In the genomic region with DNA sequence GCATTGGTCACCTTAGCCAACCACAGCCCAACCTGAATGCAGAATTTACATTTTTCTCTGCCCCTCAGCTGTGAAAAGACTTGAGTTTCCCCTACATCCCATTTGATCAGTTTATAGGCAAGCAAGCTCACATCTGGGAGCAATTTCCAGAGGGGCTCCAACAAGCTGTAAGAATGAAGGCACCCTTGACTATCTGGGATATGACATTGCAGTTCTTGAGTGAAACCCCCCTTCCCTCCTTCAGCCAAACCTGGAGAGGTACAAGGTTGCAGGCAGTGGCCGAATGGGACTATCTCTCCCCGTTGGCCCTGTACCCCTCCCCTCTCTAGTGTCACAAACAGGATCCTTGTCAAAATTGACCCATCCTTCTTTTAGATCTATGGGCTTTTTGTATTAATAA, we compare ENCODE assay signal across 16 cellular contexts.
"Had no signal": no experiment of that assay in that cellular context is flagged by ENCODE, and none has a peak within 500 bp of the region (broad histone marks: within the 10 kb centered on the region; RNA-seq: fewer than 3 reads in every experiment).

No MANE protein-coding gene starts in this region.

- H3K36me3 ChIP-seq: breast epithelium, prostate gland had no signal

- H3K9me3 Mint-ChIP-seq: activated T-helper 2 cell treated with anti-CD3 and anti-CD28 coated beads, Interferon-gamma antibody, Interleukin-2, Interleukin-4, amounts not matched to agents 10 μg/mL and 5 μg/mL and 100 μg/mL, durations not matched to agents 14 hours and 24 hours and 36 hours; naive thymus-derived CD8-positive, alpha-beta T cell; stimulated activated naive CD8-positive, alpha-beta T cell treated with anti-CD3 and anti-CD28 coated beads, Interleukin-15, Interleukin-2, amounts not matched to agents 100 ng/mL and 50 ng/mL, for 24 hours had no signal

- DNase-seq: activated CD4-positive, alpha-beta T cell treated with anti-CD3 and anti-CD28 coated beads for 36 hours; activated naive CD4-positive, alpha-beta T cell treated with Interleukin-2 at 50 U/mL for 16 hours; cerebellar nuclear complex; effector CD4-positive, alpha-beta T cell; left cardiac atrium; mesendoderm; naive thymus-derived CD8-positive, alpha-beta T cell; right cardiac atrium; transverse colon had no signal

- H3K27me3 Mint-ChIP-seq: stimulated activated naive CD8-positive, alpha-beta T cell treated with anti-CD3 and anti-CD28 coated beads, Interleukin-15, Interleukin-2, amounts not matched to agents 100 ng/mL and 50 ng/mL, for 24 hours had no signal

- H3K9me3 ChIP-seq: ascending aorta, breast epithelium, prostate gland, suprapubic skin, transverse colon, vagina had no signal

- H3K4me3 Mint-ChIP-seq: activated CD4-positive, alpha-beta T cell treated with anti-CD3 and anti-CD28 coated beads for 36 hours; stimulated activated naive CD8-positive, alpha-beta T cell treated with anti-CD3 and anti-CD28 coated beads, Interleukin-15, Interleukin-2, amounts not matched to agents 100 ng/mL and 50 ng/mL, for 24 hours had no signal

- H3K4me1 ChIP-seq: ascending aorta, breast epithelium, prostate gland, transverse colon, vagina had no signal

- H3K27ac Mint-ChIP-seq: activated CD4-positive, alpha-beta T cell treated with anti-CD3 and anti-CD28 coated beads for 36 hours; activated T-helper 2 cell treated with anti-CD3 and anti-CD28 coated beads, Interferon-gamma antibody, Interleukin-2, Interleukin-4, amounts not matched to agents 10 μg/mL and 5 μg/mL and 100 μg/mL, durations not matched to agents 14 hours and 24 hours and 36 hours; stimulated activated naive CD8-positive, alpha-beta T cell treated with anti-CD3 and anti-CD28 coated beads, Interleukin-15, Interleukin-2, amounts not matched to agents 100 ng/mL and 50 ng/mL, for 24 hours had no signal

- H3K27me3 ChIP-seq: ascending aorta, breast epithelium, vagina had no signal

- H3K4me3 ChIP-seq: ascending aorta, breast epithelium, prostate gland, suprapubic skin, transverse colon, vagina had no signal

- H3K27ac ChIP-seq: ascending aorta, breast epithelium, prostate gland, suprapubic skin, transverse colon, vagina had no signal
